8 cellular contexts compared by ENCODE assay signal in the genomic region with DNA sequence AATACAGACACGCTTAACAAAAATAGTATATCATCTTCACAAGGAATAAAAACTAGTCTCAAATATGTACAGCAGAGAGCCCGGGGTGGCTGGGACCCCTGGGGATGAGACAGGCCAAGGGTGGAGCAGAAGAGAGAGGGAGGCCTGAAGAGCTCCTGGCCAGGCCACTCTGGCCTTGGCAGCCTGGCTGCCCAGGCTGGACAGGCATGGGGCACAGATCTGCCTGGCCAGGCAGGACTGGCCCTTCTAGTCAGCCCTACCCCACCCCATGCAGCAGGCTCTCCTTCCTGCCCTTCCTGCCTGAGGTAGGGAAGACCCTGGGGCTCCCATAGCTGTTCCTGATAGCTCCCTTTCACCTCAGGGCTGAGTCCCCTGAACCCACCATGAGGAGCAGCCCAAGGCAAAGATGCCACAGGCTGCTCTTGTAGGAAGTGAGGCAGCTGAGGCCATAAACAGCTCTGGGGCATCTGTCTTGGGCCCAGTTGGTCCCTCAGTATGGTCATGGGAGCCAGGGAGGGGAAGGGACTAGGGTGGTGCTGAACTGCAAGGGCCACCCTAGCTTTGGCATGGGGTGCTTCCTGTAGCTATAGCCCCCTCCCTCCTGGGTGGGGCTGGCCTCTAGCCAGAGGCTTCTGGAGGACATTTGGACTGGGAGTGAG. TPM values are rescaled to one million over a fixed set of nuclear protein-coding genes. Genes with fewer than 3 reads are reported as not detected.
A peak's percentile ranks its signal among the peaks of the same experiment; 100 is the strongest.
DNase-seq lines count a peak whose midpoint lies in the region; ATAC-seq and TF ChIP-seq lines count a peak whose summit lies in the region.
"Had no signal": no experiment of that assay in that cellular context is flagged by ENCODE, and none has a peak within 500 bp of the region (broad histone marks: within the 10 kb centered on the region; RNA-seq: fewer than 3 reads in every experiment).

No MANE protein-coding gene starts in this region.

- peaks cover 16% of the 10 kb centered on the region for H4K20me1 ChIP-seq in DND-41 (ENCODE audit: insufficient read depth, low read length)

- no peaks in the 10 kb centered on the region for H3K9me3 ChIP-seq in DND-41 (ENCODE audit: insufficient read depth, low read length, severe bottlenecking)
- H3K9me3 ChIP-seq in WERI-Rb-1 (ENCODE audit: severe bottlenecking), result no peaks in the 10 kb centered on the region

- peaks cover 62% of the 10 kb centered on the region for H3K36me3 ChIP-seq in DND-41 (ENCODE audit: insufficient read depth, low read length)
- peaks cover 58% of the 10 kb centered on the region for H3K36me3 ChIP-seq in WERI-Rb-1

- ATAC-seq in DND-41 (ENCODE audit: insufficient read depth, low read depth) (no peak), left ventricle myocardium superior (no peak), HG03457 (IDR thresholded peaks at IDR 0.05; ENCODE audit: unreplicated experiment) (no peak)

- no peaks in the 10 kb centered on the region for H3K27me3 ChIP-seq in DND-41 (ENCODE audit: insufficient read depth, low read length, poor library complexity)
- H3K27me3 ChIP-seq in WERI-Rb-1 (ENCODE audit: insufficient read depth, low read depth, severe bottlenecking), result no peaks in the 10 kb centered on the region

- H3K27ac ChIP-seq in DND-41 (ENCODE audit: low read length) (peak overlapping the region; percentile 78), WERI-Rb-1 (peak overlapping the region; percentile 65; the same call in 1 of the 2 replicates), skin epidermis (peak overlapping the region in 18 of 21 experiments; percentile 1 to 76 (median 51))

- no peak for TF ChIP-seq CTCF in DND-41 (IDR thresholded peaks at IDR 0.05; ENCODE audit: borderline replicate concordance, extremely low read depth, low read length, poor library complexity, severe bottlenecking)
- no peak for TF ChIP-seq CTCF in WERI-Rb-1 (IDR thresholded peaks at IDR 0.05; ENCODE audit: low read depth, low read length)

- H3K4me1 ChIP-seq in DND-41 (ENCODE audit: insufficient read depth, low read length), result peaks cover 69% of the 10 kb centered on the region

- peaks cover 77% of the 10 kb centered on the region for H3K79me2 ChIP-seq in DND-41 (ENCODE audit: insufficient read depth, low read length)

- H3K4me3 ChIP-seq in DND-41 (ENCODE audit: low read depth in 1 of 2, low read length in 2 of 2), result no peak overlapping the region
- H3K4me3 ChIP-seq in WERI-Rb-1 (ENCODE audit: low read depth, low read length), result no peak overlapping the region
- H3K4me3 ChIP-seq in skin epidermis, result no peak overlapping the region

- peak overlapping the region; percentile 20 for H3K9ac ChIP-seq in DND-41 (ENCODE audit: low read depth, low read length)

- no peak overlapping the region for H3K4me2 ChIP-seq in DND-41 (ENCODE audit: insufficient read depth, low read length)

- no peak overlapping the region for H2AFZ ChIP-seq in DND-41 (ENCODE audit: low read depth, low read length)

- DNase-seq in DND-41 (no peak), WERI-Rb-1 (no peak), left ventricle myocardium superior (peak; percentile 60), OCI-M1 (lab: John Stamatoyannopoulos, UW) (no peak)
- DNase-seq in effector CD8-positive, alpha-beta T cell (lab: John Stamatoyannopoulos, UW), result no peak
- DNase-seq: H9 had no signal

- intact Hi-C loops in left ventricle myocardium superior (cut with micrococcal nuclease), result loop anchor here (5.0 kb wide), 2 partner anchors 47 to 57 kb away; a partner anchor contains a TSS

RNA-seq across cellular contexts. Expression of a gene that starts 27.1 kb away (rescaled TPM):
- 10.1 TPM for total RNA-seq in left ventricle myocardium superior
- total RNA-seq: H9 had no signal

RNA-seq across cellular contexts. Expression of a gene that starts 57.8 kb away (rescaled TPM):
- total RNA-seq in left ventricle myocardium superior, result 54.8 TPM

RNA-seq across cellular contexts. Expression of a gene that starts 59.7 kb away (rescaled TPM):
- total RNA-seq in left ventricle myocardium superior, result 99.2 TPM
